ENCODE assay signal across 1 cellular context in the genomic region with DNA sequence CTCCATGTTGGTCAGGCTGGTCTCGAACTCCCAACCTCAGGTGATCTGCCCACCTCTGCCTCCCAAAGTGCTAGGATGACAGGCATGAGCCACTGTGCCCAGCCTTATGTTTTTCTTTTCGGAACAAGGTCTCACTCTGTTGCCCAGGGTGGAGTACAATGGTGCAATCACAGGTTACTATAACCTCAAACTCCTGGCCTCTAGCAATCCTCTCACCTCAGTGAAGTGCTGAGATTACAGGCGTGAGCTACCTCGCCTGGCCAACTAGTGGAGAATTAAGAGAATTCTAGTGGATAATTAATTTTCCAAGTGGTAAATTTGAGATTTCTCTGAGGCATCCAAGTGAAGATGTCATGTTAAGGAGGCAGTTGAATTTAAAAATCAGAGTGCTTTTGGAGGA.
TF ChIP-seq lines count a peak whose summit lies in the region.

No MANE protein-coding gene starts in this region.

TF ChIP-seq in HepG2, 621 proteins besides CTCF, POLR2A, EP300 and RAD21:
- no peak for TF ChIP-seq KLF16 (CRISPR knock-in tag; IDR thresholded peaks at IDR 0.05)
- TF ChIP-seq GFI1 (CRISPR knock-in tag; IDR thresholded peaks at IDR 0.05; ENCODE audit: borderline replicate concordance): 0 out of 2 replicates have a peak, but pooled peaks have one; percentile 40
